8 cellular contexts compared by ENCODE assay signal in the genomic region with DNA sequence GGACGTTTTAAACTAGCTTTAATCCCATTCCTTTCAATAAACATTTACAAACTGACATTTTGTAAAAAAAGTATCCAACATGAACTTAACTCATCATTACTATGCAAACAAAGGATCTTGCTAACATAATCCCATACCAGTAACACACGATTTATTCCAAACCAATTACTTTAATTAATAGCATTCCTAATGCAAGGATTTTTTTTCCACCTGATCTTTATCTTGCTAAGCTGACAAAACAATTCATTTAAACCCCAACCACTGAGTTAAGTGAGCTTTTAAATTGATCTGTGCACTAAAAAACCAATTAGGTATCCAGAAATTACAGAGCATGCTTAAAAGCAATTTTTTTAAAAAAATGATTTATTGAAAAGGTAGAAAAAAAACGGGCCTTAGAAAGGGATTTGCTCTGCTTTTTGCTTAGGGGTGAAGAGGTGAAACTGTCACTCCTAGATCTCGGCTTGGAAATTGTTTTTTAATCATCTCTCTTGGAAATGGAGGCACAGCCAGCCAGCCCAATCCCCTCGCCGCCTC. TPM values are rescaled to one million over a fixed set of nuclear protein-coding genes. Genes with fewer than 3 reads are reported as not detected.
A peak's percentile ranks its signal among the peaks of the same experiment; 100 is the strongest.
DNase-seq lines count a peak whose midpoint lies in the region; ATAC-seq, FAIRE-seq and TF ChIP-seq lines count a peak whose summit lies in the region.

No MANE protein-coding gene starts in this region.

- H3K36me3 Mint-ChIP-seq in activated T-cell treated with anti-CD3 and anti-CD28 coated beads, Interleukin-2, amount 50 U/mL, for 72 hours (ENCODE audit: insufficient read depth in 2 of 2) = peaks cover 0 to 4% of the 10 kb centered on the region in 2 donors

- H3K4me3 ChIP-seq in GM12878 = peak overlapping the region; percentile 86
- peak overlapping the region; percentile 84 for H3K4me3 ChIP-seq in lung
- H3K4me3 ChIP-seq in upper lobe of left lung = peak overlapping the region; percentile 74 to 87 (median 80)

- no peaks in the 10 kb centered on the region for H4K20me1 ChIP-seq in GM12878 (ENCODE audit: control insufficient read depth, insufficient read depth)

- H3K36me3 ChIP-seq in GM12878 (ENCODE audit: control insufficient read depth in 2 of 2, insufficient read depth in 2 of 2, low read length in 1 of 2) (peaks cover 5 to 17% of the 10 kb centered on the region in 2 experiments; a peak in 3 of 4 replicates), lung (ENCODE audit: control insufficient read depth in 2 of 2, insufficient read depth in 2 of 2, low read length in 2 of 2) (no peaks in the 10 kb centered on the region), upper lobe of left lung (peaks cover 0 to 22% (median 0%) of the 10 kb centered on the region in 4 donors)

- in situ Hi-C loops in GM12878 (cut with MboI) = no loop called here

- H3K27me3 ChIP-seq in GM12878 (replicated peaks in 1 of 2; ENCODE audit: control insufficient read depth in 2 of 2, insufficient read depth in 2 of 2, low read length in 1 of 2) = no peaks in the 10 kb centered on the region
- no peaks in the 10 kb centered on the region for H3K27me3 ChIP-seq in lung (ENCODE audit: control insufficient read depth, insufficient read depth)
- no peaks in the 10 kb centered on the region for H3K27me3 ChIP-seq in upper lobe of left lung

- peaks cover 40% of the 10 kb centered on the region for H3K4me1 ChIP-seq in GM12878 (ENCODE audit: control insufficient read depth, insufficient read depth, low read length)
- peaks cover 2 to 16% of the 10 kb centered on the region in 2 donors for H3K4me1 ChIP-seq in lung (ENCODE audit: control insufficient read depth in 2 of 2, insufficient read depth in 2 of 2, low read length in 2 of 2)
- peaks cover 23 to 68% (median 37%) of the 10 kb centered on the region in 4 donors for H3K4me1 ChIP-seq in upper lobe of left lung

- no peak for TF ChIP-seq POLR2A in GM12878 (IDR thresholded peaks at IDR 0.05; ENCODE audit: low read depth, low read length)
- TF ChIP-seq POLR2A in upper lobe of left lung (IDR thresholded peaks at IDR 0.05) = no peak
- TF ChIP-seq POLR2A in erythroblast (IDR thresholded peaks at IDR 0.05; ENCODE audit: low read length) = no peak

- H3K27ac ChIP-seq in GM12878 (ENCODE audit: control insufficient read depth, insufficient read depth) = peak overlapping the region; percentile 41
- H3K27ac ChIP-seq in lung (ENCODE audit: low read depth in 1 of 2, low read length in 1 of 2) = peak overlapping the region in 1 of 2 donors; percentile 92
- H3K27ac ChIP-seq in upper lobe of left lung = peak overlapping the region; percentile 71 to 92 (median 84)

- intact Hi-C loops in GM12878 (cut with micrococcal nuclease; ENCODE audit: unreplicated experiment) = loop anchor here (1.0 kb wide), 1 partner anchor 63 kb away; no protein-coding TSS in a partner anchor

- TF ChIP-seq EP300 in GM12878 (IDR thresholded peaks at IDR 0.05; ENCODE audit: borderline replicate concordance in 1 of 2, control insufficient read depth in 1 of 2, low read depth in 2 of 2, low read length in 2 of 2) = no peak
- no peak for TF ChIP-seq EP300 in upper lobe of left lung (IDR thresholded peaks at IDR 0.05)

- no peaks in the 10 kb centered on the region for H3K27me3 Mint-ChIP-seq in activated T-cell treated with anti-CD3 and anti-CD28 coated beads, Interleukin-2, amount 50 U/mL, for 72 hours (ENCODE audit: low read depth)

- POLR2A ChIA-PET in GM12878 (lab: Charles Lee) = interaction anchor here (1.2 to 2.2 kb wide), 5 partner anchors 11 to 31 kb away, joined by 3 to 18 read pairs (median 5); no protein-coding TSS in a partner anchor

- peak overlapping the region; percentile 93 to 95 for H3K4me3 Mint-ChIP-seq in activated T-cell treated with anti-CD3 and anti-CD28 coated beads, Interleukin-2, amount 50 U/mL, for 72 hours

- H3K79me2 ChIP-seq in GM12878 (ENCODE audit: control insufficient read depth, insufficient read depth, low read length) = peaks cover 37% of the 10 kb centered on the region

- no peak for ATAC-seq in activated T-cell treated with anti-CD3 and anti-CD28 coated beads, Interleukin-2, amount 50 U/mL, for 72 hours (replicated peaks in 1 of 2)
- peak; percentile 2 for ATAC-seq in GM12878
- no peak for ATAC-seq in lung (ENCODE audit: insufficient read depth, low FRiP score)
- ATAC-seq in upper lobe of left lung (ENCODE audit: low FRiP score in 2 of 2) = no peak
- ATAC-seq in GM21825 (IDR thresholded peaks at IDR 0.05; ENCODE audit: unreplicated experiment) = no peak
- no peak for ATAC-seq in HG03460 (IDR thresholded peaks at IDR 0.05; ENCODE audit: unreplicated experiment)

- DNase-seq in activated T-cell treated with anti-CD3 and anti-CD28 coated beads, Interleukin-2, amount 50 U/mL, for 72 hours = no peak
- no peak for DNase-seq in activated T-cell treated with anti-CD3 and anti-CD28 coated beads, Interleukin-2, amount 50 U/mL, for 48 hours
- DNase-seq in GM12878 (ENCODE audit: low read depth, low spot score) (no peak), lung (ENCODE audit: low spot score) (no peak), upper lobe of left lung (no peak), erythroblast (lab: John Stamatoyannopoulos, UW) (no peak)

- H3K27ac Mint-ChIP-seq in activated T-cell treated with anti-CD3 and anti-CD28 coated beads, Interleukin-2, amount 50 U/mL, for 72 hours = peak overlapping the region; percentile 36

- no peak for FAIRE-seq in GM12878 (lab: Jason Lieb, UNC)

- no TSS peak for BruUV-seq in GM12878 (replicated peaks; lab: Mats Ljungman, UMichigan)

- no peak for TF ChIP-seq CTCF in GM12878 (IDR thresholded peaks at IDR 0.05 in 2 of 3, conservative IDR thresholded peaks at IDR 0.05 in 1 of 3; ENCODE audit: control insufficient read depth in 2 of 3, extremely low read depth in 1 of 3, insufficient read depth in 1 of 3, low read depth in 3 of 3, low read length in 3 of 3)
- TF ChIP-seq CTCF in lung (IDR thresholded peaks at IDR 0.05; ENCODE audit: control extremely low read depth, extremely low read depth) = no peak
- no peak for TF ChIP-seq CTCF in upper lobe of left lung (IDR thresholded peaks at IDR 0.05)

- SMC1A ChIA-PET in GM12878 (lab: Charles Lee; ENCODE audit: uncharacterized antibody, unreplicated experiment) = interaction anchor here (0.7 to 6.0 kb wide), 21 partner anchors 11 to 227 kb away, joined by 3 to 77 read pairs (median 7); partner anchors contain the start of gene CAPN7

- H3K9me3 ChIP-seq in GM12878 (replicated peaks; ENCODE audit: control insufficient read depth, insufficient read depth, low read length) (no peaks in the 10 kb centered on the region), lung (ENCODE audit: control insufficient read depth in 2 of 2, insufficient read depth in 1 of 2, low read length in 1 of 2) (no peaks in the 10 kb centered on the region), upper lobe of left lung (no peaks in the 10 kb centered on the region)

- TF ChIP-seq RAD21 in GM12878 (IDR thresholded peaks at IDR 0.05; ENCODE audit: insufficient read depth, low read depth, low read length) = no peak

- CTCF ChIA-PET in GM12878 (lab: Yijun Ruan, JAX) = interaction anchor here (0.7 to 9.6 kb wide), 20 partner anchors 11 to 225 kb away, joined by 3 to 125 read pairs (median 4); no protein-coding TSS in a partner anchor

- H2AFZ ChIP-seq in GM12878 (ENCODE audit: control insufficient read depth, low read depth, low read length) = peak overlapping the region; percentile 2; the same call in 1 of the 2 replicates

- WGBS in GM12878 (ENCODE audit: insufficient coverage, insufficient replicate concordance, low lambda C conversion rate, missing lambda C conversion rate) = 3% methylated on average over 6 of the region's 6 CpGs
- WGBS in lung, 2 donors = 35 to 45% methylated on average over 6 of the region's 6 CpGs
- 41 to 45% methylated on average over 6 of the region's 6 CpGs for WGBS in upper lobe of left lung, 2 donors

- RAD21 ChIA-PET in GM12878 (lab: Charles Lee; ENCODE audit: unreplicated experiment) = interaction anchor here (0.6 to 6.2 kb wide), 17 partner anchors 11 to 222 kb away, joined by 3 to 53 read pairs (median 7); no protein-coding TSS in a partner anchor

- H3K9me3 Mint-ChIP-seq in activated T-cell treated with anti-CD3 and anti-CD28 coated beads, Interleukin-2, amount 50 U/mL, for 72 hours = no peaks in the 10 kb centered on the region

- H3K9ac ChIP-seq in GM12878 (ENCODE audit: control insufficient read depth, insufficient read depth, low read length) = peak overlapping the region; percentile 74

- peak overlapping the region; percentile 93 for H3K4me2 ChIP-seq in GM12878 (ENCODE audit: control insufficient read depth, insufficient read depth)

- H3K4me1 Mint-ChIP-seq in activated T-cell treated with anti-CD3 and anti-CD28 coated beads, Interleukin-2, amount 50 U/mL, for 72 hours (ENCODE audit: low read depth) = peaks cover 61% of the 10 kb centered on the region

TF ChIP-seq in GM12878, 131 proteins besides CTCF, POLR2A, EP300 and RAD21 (continues in another document):
- TF ChIP-seq MTA3 (IDR thresholded peaks at IDR 0.05; ENCODE audit: borderline replicate concordance, low read length) = 0 out of 2 replicates have a peak, but pooled peaks have one; percentile 15

RNA-seq across cellular contexts. Expression of gene SH3BP5, which starts 1.2 kb away (rescaled TPM):
- 10 to 100 TPM in 1 of 2 donors, 1 to 10 TPM in 1; 7.4 to 19.6 TPM for total RNA-seq in activated T-cell treated with anti-CD3 and anti-CD28 coated beads, Interleukin-2, amount 50 U/mL, for 72 hours
- 20.0 and 21.6 TPM in 2 replicates for total RNA-seq in GM12878 (2013; cell fraction: nucleolus; rRNA removed)
- total RNA-seq in GM12878 (2014; rRNA removed) = 37.9 and 41.0 TPM in 2 replicates
- total RNA-seq in GM12878 (2014; rRNA removed; fragmentation: Illumina TruSeq; extraction: Trizol) = 45.6 and 46.5 TPM in 2 replicates
- total RNA-seq in GM12878 (2021) = 60.5 and 64.6 TPM in 2 replicates
- 11.6 TPM for polyA plus RNA-seq in GM12878 (2011; ENCODE audit: low read depth)
- polyA plus RNA-seq in GM12878 (2011; rRNA removed) = 82.9 and 94.0 TPM in 2 replicates
- polyA plus RNA-seq in GM12878 (2011; cell fraction: cytosol; rRNA removed) = 64.1 and 87.7 TPM in 2 replicates
- polyA plus RNA-seq in GM12878 (2011; cell fraction: nucleus; rRNA removed) = 66.7 and 81.4 TPM in 2 replicates
- 17.8 and 20.3 TPM in 2 replicates for polyA plus RNA-seq in GM12878 (2012)
- 87.5 and 94.9 TPM in 2 replicates for polyA plus RNA-seq in GM12878 (2014; fragmentation: Illumina TruSeq; extraction: Trizol)
- 10 to 100 TPM; 14.9 to 33.8 TPM for polyA plus RNA-seq in GM12878 (2014; fragmentation: Nextera tagmentation; extraction: Ambion mirVana)
- polyA plus RNA-seq in GM12878 (2014; rRNA removed) = 71.1 and 74.0 TPM in 2 replicates
- 10 to 100 TPM; 29.9 to 35.4 TPM for polyA plus RNA-seq in GM12878 (2016; fragmentation: Nextera tagmentation; extraction: Ambion mirVana)
- polyA minus RNA-seq in GM12878 (2011; rRNA and poly(A)+ RNA removed) = 36.2 and 55.3 TPM in 2 replicates
- polyA minus RNA-seq in GM12878 (2011; cell fraction: cytosol; rRNA and poly(A)+ RNA removed) = 16.4 and 25.8 TPM in 2 replicates
- polyA minus RNA-seq in GM12878 (2011; cell fraction: nucleus; rRNA and poly(A)+ RNA removed) = 16.0 and 31.0 TPM in 2 replicates
- 10 to 100 TPM; 76.2 to 76.6 TPM for total RNA-seq in lung
- polyA plus RNA-seq in lung = 10 to 100 TPM; 50.3 to 58.4 TPM
- 100 to 1,000 TPM in 2 of 6 donors, 10 to 100 TPM in 4; 83.8 to 150 (median 94.7) TPM for total RNA-seq in upper lobe of left lung
